Comparison of ENCODE assay signal across 11 cellular contexts in the genomic region with DNA sequence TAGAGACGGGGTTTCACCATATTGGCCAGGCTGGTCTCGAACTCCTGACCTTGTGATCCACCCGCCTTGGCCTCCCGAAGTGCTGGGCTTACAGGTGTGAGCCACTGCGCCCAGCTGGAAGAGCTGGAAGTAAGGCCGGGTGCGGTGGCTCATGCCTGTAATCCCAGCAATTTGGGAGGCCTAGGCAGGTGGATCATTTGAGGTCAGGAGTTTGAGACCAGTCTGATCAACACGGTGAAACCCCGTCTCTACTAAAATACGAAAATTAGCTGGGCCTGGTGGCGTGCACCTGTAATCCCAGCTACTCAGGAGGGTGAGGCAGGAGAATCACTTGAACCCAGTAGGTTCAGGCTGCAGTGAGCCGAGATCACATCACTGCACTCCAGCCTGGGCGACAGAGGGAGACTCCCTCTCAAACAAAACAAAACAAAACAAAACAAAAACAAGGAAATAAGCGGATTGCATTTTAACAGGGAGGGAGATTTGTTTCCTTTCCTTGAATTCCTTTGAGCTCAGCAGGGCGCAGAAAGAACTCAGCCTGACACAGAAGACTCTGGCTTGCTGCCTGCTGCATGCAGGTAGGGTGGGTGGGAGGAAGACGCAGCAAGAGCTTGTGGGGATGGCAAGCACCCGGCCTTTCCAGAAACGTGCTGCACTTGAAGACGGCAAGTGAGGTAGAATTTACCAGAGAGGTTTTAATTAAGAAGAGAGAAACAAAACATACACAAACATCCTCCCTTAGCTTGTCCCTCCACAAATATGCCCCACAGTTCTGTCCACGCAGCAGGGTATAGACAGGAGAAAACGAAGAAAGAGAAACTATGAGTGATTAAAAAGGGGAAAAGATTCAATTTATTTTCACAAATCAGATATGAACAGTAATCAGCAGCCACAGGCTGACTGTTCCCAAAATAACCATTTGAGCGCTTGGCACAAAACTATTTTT. TPM values are rescaled to one million over a fixed set of nuclear protein-coding genes. Genes with fewer than 3 reads are reported as not detected.
DNase-seq lines count a peak whose midpoint lies in the region; ATAC-seq, FAIRE-seq and TF ChIP-seq lines count a peak whose summit lies in the region.
"Had no signal": no experiment of that assay in that cellular context is flagged by ENCODE, and none has a peak within 500 bp of the region (broad histone marks: within the 10 kb centered on the region; RNA-seq: fewer than 3 reads in every experiment).

No MANE protein-coding gene starts in this region.

- BruUV-seq in endothelial cell of umbilical vein (replicated peaks; lab: Mats Ljungman, UMichigan): no TSS peak

- H3K27ac ChIP-seq in heart right ventricle (peak overlapping the region in 9 of 10 donors; percentile 37 to 74 (median 52)), endothelial cell of umbilical vein (ENCODE audit: insufficient read depth, low read depth, low read length) (no peak overlapping the region), uterus (peak overlapping the region; percentile 71 to 75)

- H3K4me2 ChIP-seq in endothelial cell of umbilical vein (ENCODE audit: insufficient read depth, low read length): no peak overlapping the region

- H3K9me3 ChIP-seq in heart right ventricle (no peaks in the 10 kb centered on the region), endothelial cell of umbilical vein (replicated peaks; ENCODE audit: control insufficient read depth, insufficient read depth, low read length) (no peaks in the 10 kb centered on the region), uterus (no peaks in the 10 kb centered on the region)

- H3K4me1 ChIP-seq in heart right ventricle: peaks cover 17 to 79% (median 66%) of the 10 kb centered on the region in 9 donors
- H3K4me1 ChIP-seq in endothelial cell of umbilical vein (ENCODE audit: control insufficient read depth, extremely low read depth, insufficient read depth, low read length): peaks cover 49% of the 10 kb centered on the region
- peaks cover 24 to 25% of the 10 kb centered on the region in 2 donors for H3K4me1 ChIP-seq in uterus

- peaks cover 0 to 44% (median 6%) of the 10 kb centered on the region in 9 donors for H3K36me3 ChIP-seq in heart right ventricle
- H3K36me3 ChIP-seq in endothelial cell of umbilical vein (ENCODE audit: control insufficient read depth in 2 of 2, extremely low read depth in 1 of 2, insufficient read depth in 2 of 2, low read length in 2 of 2): no peaks in the 10 kb centered on the region
- no peaks in the 10 kb centered on the region for H3K36me3 ChIP-seq in uterus

- TF ChIP-seq POLR2A in endothelial cell of umbilical vein (IDR thresholded peaks at IDR 0.05; ENCODE audit: low read depth, low read length): no peak
- no peak for TF ChIP-seq POLR2A in uterus (IDR thresholded peaks at IDR 0.05)

- no peaks in the 10 kb centered on the region for H3K27me3 Mint-ChIP-seq in nephron (ENCODE audit: low read depth)

- H3K27ac Mint-ChIP-seq in nephron: peak overlapping the region; percentile 94 to 99 (median 96)
- H3K27ac Mint-ChIP-seq: T-helper 1 cell treated with Interleukin-12 subunit alpha and Interleukin-12 subunit beta and Interleukin-4 antibody, amounts not matched to agents 30 μg/mL and 1 μg/mL, for 36 hours had no signal

- H3K9ac ChIP-seq in endothelial cell of umbilical vein (replicated peaks; ENCODE audit: extremely low read depth, insufficient read depth, low read length): no peak overlapping the region

- peak overlapping the region; percentile 60 to 74 (median 73) for H3K4me3 Mint-ChIP-seq in nephron
- H3K4me3 Mint-ChIP-seq: T-helper 1 cell treated with Interleukin-12 subunit alpha and Interleukin-12 subunit beta and Interleukin-4 antibody, amounts not matched to agents 30 μg/mL and 1 μg/mL, for 36 hours had no signal

- POLR2A ChIA-PET in endothelial cell of umbilical vein (lab: Charles Lee): interaction anchor here (1.3 kb wide), 1 partner anchor 29 kb away, joined by 3 read pairs; no protein-coding TSS in a partner anchor

- no peaks in the 10 kb centered on the region for H3K9me1 ChIP-seq in endothelial cell of umbilical vein (replicated peaks; ENCODE audit: control insufficient read depth, extremely low read depth, insufficient read depth, low read length)

- peaks cover 87% of the 10 kb centered on the region for H3K4me1 Mint-ChIP-seq in nephron

- H3K27me3 ChIP-seq in heart right ventricle: no peaks in the 10 kb centered on the region
- no peaks in the 10 kb centered on the region for H3K27me3 ChIP-seq in endothelial cell of umbilical vein (ENCODE audit: control insufficient read depth in 2 of 2, insufficient read depth in 2 of 2, low read length in 2 of 2)
- no peaks in the 10 kb centered on the region for H3K27me3 ChIP-seq in uterus

- intact Hi-C loops in heart right ventricle (cut with DNase I): loop anchor here in 2 of 10 donors (2.0 to 5.0 kb wide), 2 partner anchors 36 to 37 kb away; no protein-coding TSS in a partner anchor
- intact Hi-C loops in Right ventricle myocardium inferior (cut with DNase I): loop anchor here (5.0 kb wide), 1 partner anchor 36 kb away; no protein-coding TSS in a partner anchor
- intact Hi-C loops in endothelial cell of umbilical vein (cut with micrococcal nuclease): no loop called here
- intact Hi-C loops in uterus (cut with DNase I; ENCODE audit: low total_unique reads): no loop called here

- peak overlapping the region in 4 of 10 donors; percentile 0 to 29 (median 6) for H3K4me3 ChIP-seq in heart right ventricle
- H3K4me3 ChIP-seq in endothelial cell of umbilical vein (replicated peaks in 1 of 3; ENCODE audit: insufficient read depth in 1 of 3, low read depth in 1 of 3, low read length in 3 of 3): no peak overlapping the region
- H3K4me3 ChIP-seq in uterus: no peak overlapping the region

- DNase-seq in heart right ventricle: no peak
- DNase-seq in Right ventricle myocardium inferior (ENCODE audit: missing footprints): no peak
- no peak for DNase-seq in endothelial cell of umbilical vein (ENCODE audit: low read depth, low spot score)
- no peak for DNase-seq in uterus
- no peak for DNase-seq in Kasumi-1 (lab: John Stamatoyannopoulos, UW)
- no peak for DNase-seq in NCI-H1048 (lab: John Stamatoyannopoulos, UW)
- DNase-seq: erythroblast, NCI-H226 had no signal

- peaks cover 10% of the 10 kb centered on the region for H3K36me3 Mint-ChIP-seq in nephron (ENCODE audit: low read depth)

- dilution Hi-C loops in endothelial cell of umbilical vein (cut with MboI; ENCODE audit: extremely low pct_ligation_motif_present, low sequenced_read_pairs): no loop called here

- CTCF ChIA-PET in endothelial cell of umbilical vein (lab: Charles Lee): interaction anchor here (0.9 to 1.8 kb wide), 8 partner anchors 10 to 139 kb away, joined by 3 to 10 read pairs (median 4); no protein-coding TSS in a partner anchor

- 60 to 65% methylated on average over 22 of the region's 22 CpGs for WGBS in heart right ventricle, 2 donors

- ATAC-seq in heart right ventricle (peak in 1 of 8 donors; percentile 2), Right ventricle myocardium inferior (no peak), GM21515 (IDR thresholded peaks at IDR 0.05; ENCODE audit: unreplicated experiment) (no peak)

- no peak overlapping the region for H2AFZ ChIP-seq in endothelial cell of umbilical vein (ENCODE audit: low read depth, low read length)

- no peaks in the 10 kb centered on the region for H3K79me2 ChIP-seq in endothelial cell of umbilical vein (ENCODE audit: control insufficient read depth, insufficient read depth, low read length)

- H3K9me3 Mint-ChIP-seq in nephron: no peaks in the 10 kb centered on the region
- H3K9me3 Mint-ChIP-seq: T-helper 1 cell treated with Interleukin-12 subunit alpha and Interleukin-12 subunit beta and Interleukin-4 antibody, amounts not matched to agents 30 μg/mL and 1 μg/mL, for 36 hours had no signal

- H4K20me1 ChIP-seq in endothelial cell of umbilical vein (replicated peaks; ENCODE audit: control insufficient read depth, extremely low read depth, insufficient read depth, low read length): no peaks in the 10 kb centered on the region

- peak; percentile 62 for FAIRE-seq in endothelial cell of umbilical vein (lab: Jason Lieb, UNC)

- TF ChIP-seq CTCF in heart right ventricle (IDR thresholded peaks at IDR 0.05): no peak
- no peak for TF ChIP-seq CTCF in endothelial cell of umbilical vein (IDR thresholded peaks at IDR 0.05; ENCODE audit: extremely low read depth in 1 of 2, insufficient read depth in 1 of 2, low read depth in 1 of 2, low read length in 2 of 2)
- TF ChIP-seq CTCF in nephron (IDR thresholded peaks at IDR 0.05; ENCODE audit: unreplicated experiment in 3 of 3): no peak
- no peak for TF ChIP-seq CTCF in uterus (IDR thresholded peaks at IDR 0.05)

TF ChIP-seq in endothelial cell of umbilical vein, 7 proteins besides CTCF, POLR2A, EP300 and RAD21:
- TF ChIP-seq MYC (IDR thresholded peaks at IDR 0.05; ENCODE audit: low read depth, low read length): no peak
- TF ChIP-seq, protein P1, sequence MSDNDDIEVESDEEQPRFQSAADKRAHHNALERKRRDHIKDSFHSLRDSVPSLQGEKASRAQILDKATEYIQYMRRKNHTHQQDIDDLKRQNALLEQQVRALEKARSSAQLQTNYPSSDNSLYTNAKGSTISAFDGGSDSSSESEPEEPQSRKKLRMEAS (IDR thresholded peaks at IDR 0.05; ENCODE audit: insufficient read depth, insufficient read length): no peak
- no peak for TF ChIP-seq EZH2 (IDR thresholded peaks at IDR 0.05; ENCODE audit: borderline replicate concordance, low read depth, low read length, severe bottlenecking)
- no peak for TF ChIP-seq POLR2AphosphoS5 (IDR thresholded peaks at IDR 0.05; ENCODE audit: insufficient read depth, low read depth, low read length)
- TF ChIP-seq FOS (IDR thresholded peaks at IDR 0.05; ENCODE audit: borderline replicate concordance, insufficient read depth, low read length): no peak
- no peak for TF ChIP-seq GATA2 (IDR thresholded peaks at IDR 0.05; ENCODE audit: insufficient read depth, insufficient read length, low read depth, low read length)
- TF ChIP-seq JUN (IDR thresholded peaks at IDR 0.05; ENCODE audit: borderline replicate concordance, insufficient read depth, insufficient read length, low read depth): no peak

RNA-seq across cellular contexts. Expression of a gene that starts 40.8 kb away (rescaled TPM):
- total RNA-seq in heart right ventricle: 10 to 100 TPM in 7 of 10 donors, 1 to 10 TPM in 3; 7.9 to 42.6 (median 15.9) TPM
- polyA plus RNA-seq in heart right ventricle: 10 to 100 TPM in 1 of 2 donors, 1 to 10 TPM in 1; 6.9 to 24.0 TPM
- total RNA-seq in Right ventricle myocardium inferior: 12.9 TPM
- total RNA-seq in endothelial cell of umbilical vein: 456 and 487 TPM in 2 replicates
- 339 and 407 TPM in 2 replicates for polyA plus RNA-seq in endothelial cell of umbilical vein
- 155 and 249 TPM in 2 replicates for polyA plus RNA-seq in endothelial cell of umbilical vein (2011; cell fraction: cytosol; rRNA removed)
- polyA plus RNA-seq in endothelial cell of umbilical vein (2011; cell fraction: nucleus; rRNA removed): 105 and 109 TPM in 2 replicates
- 157 and 195 TPM in 2 replicates for polyA plus RNA-seq in endothelial cell of umbilical vein (2012)
- 156 and 210 TPM in 2 replicates for polyA minus RNA-seq in endothelial cell of umbilical vein
- polyA minus RNA-seq in endothelial cell of umbilical vein (2011; cell fraction: cytosol; rRNA and poly(A)+ RNA removed): 151 TPM
- 48.7 and 105 TPM in 2 replicates for polyA minus RNA-seq in endothelial cell of umbilical vein (2011; cell fraction: nucleus; rRNA and poly(A)+ RNA removed)
- total RNA-seq in uterus: 100 to 1,000 TPM in 1 of 4 donors, 10 to 100 TPM in 3; 27.1 to 175 (median 61.9) TPM
